ENCODE assay signal across 8 cellular contexts in genomic region chr19:49876422-49877019, GRCh38. TPM values are rescaled to one million over a fixed set of nuclear protein-coding genes. Genes with fewer than 3 reads are reported as not detected.
DNase-seq lines count a peak whose midpoint lies in the region; ATAC-seq and TF ChIP-seq lines count a peak whose summit lies in the region.

No MANE protein-coding gene starts in this region.

- peak; percentile 48 for ATAC-seq in GM19397 (IDR thresholded peaks at IDR 0.05; ENCODE audit: unreplicated experiment)
- peak; percentile 24 for ATAC-seq in HG03558 (IDR thresholded peaks at IDR 0.05; ENCODE audit: extremely low read depth, unreplicated experiment)
- ATAC-seq in lung (ENCODE audit: insufficient read depth, low FRiP score): peak; percentile 71

- peaks cover 0 to 14% of the 10 kb centered on the region in 2 donors for H3K4me1 ChIP-seq in lung (ENCODE audit: control insufficient read depth in 2 of 2, insufficient read depth in 2 of 2, low read length in 2 of 2)

- no peaks in the 10 kb centered on the region for H3K9me3 ChIP-seq in lung (ENCODE audit: control insufficient read depth in 2 of 2, insufficient read depth in 1 of 2, low read length in 1 of 2)

- intact Hi-C loops in CD14-positive monocyte (cut with micrococcal nuclease): loop anchor here (2.0 to 5.0 kb wide), 5 partner anchors 52 to 236 kb away; partner anchors contain the start of genes ATF5 (in 1 of the 2), FUZ (in 1 of the 2), NUP62 (in 1 of the 2) and PRMT1 (in 1 of the 2)

- H3K27ac ChIP-seq in lung (ENCODE audit: low read depth in 1 of 2, low read length in 1 of 2): peak overlapping the region; percentile 97 to 98

- H3K4me3 Mint-ChIP-seq in CD14-positive monocyte: no peak overlapping the region

- no peaks in the 10 kb centered on the region for H3K27me3 ChIP-seq in lung (ENCODE audit: control insufficient read depth, insufficient read depth)

- WGBS in lung, 2 donors: 0 to 1% methylated on average over 42 to 46 of the region's 46 CpGs

- peaks cover 28% of the 10 kb centered on the region for H3K4me1 Mint-ChIP-seq in CD14-positive monocyte

- H3K36me3 Mint-ChIP-seq in CD14-positive monocyte: peaks cover 38 to 50% of the 10 kb centered on the region in 2 donors

- DNase-seq in CD14-positive monocyte (ENCODE audit: low spot score): peak; percentile 98
- peak; percentile 97 for DNase-seq in NCI-H774 (lab: John Stamatoyannopoulos, UW)
- peak; percentile 98 for DNase-seq in activated CD4-positive, alpha-beta T cell treated with anti-CD3 and anti-CD28 coated beads, Interleukin-2, amount 50 U/mL, for 48 hours
- DNase-seq in ecto neural progenitor cell (ENCODE audit: low spot score): peak; percentile 98
- DNase-seq in lung (ENCODE audit: low spot score): peak; percentile 97
- peak; percentile 93 to 96 (median 95) for DNase-seq in stimulated activated CD4-positive, alpha-beta T cell treated with anti-CD3 and anti-CD28 coated beads, TNF-alpha, amount 100 ng/mL, for 4 hours (ENCODE audit: low read depth in 3 of 3)

- H3K27ac Mint-ChIP-seq in CD14-positive monocyte: no peak overlapping the region

- peaks cover 4 to 23% of the 10 kb centered on the region in 2 donors for H3K36me3 ChIP-seq in lung (ENCODE audit: control insufficient read depth in 2 of 2, insufficient read depth in 2 of 2, low read length in 2 of 2)

- TF ChIP-seq CTCF in CD14-positive monocyte (IDR thresholded peaks at IDR 0.05) (no peak), lung (IDR thresholded peaks at IDR 0.05; ENCODE audit: control extremely low read depth, extremely low read depth) (no peak)

- peaks cover 0 to 3% (median 0%) of the 10 kb centered on the region in 7 donors for H3K9me3 Mint-ChIP-seq in CD14-positive monocyte

- no peaks in the 10 kb centered on the region for H3K27me3 Mint-ChIP-seq in CD14-positive monocyte (ENCODE audit: low read depth in 3 of 3)

- H3K4me3 ChIP-seq in lung: peak overlapping the region; percentile 70

RNA-seq across cellular contexts. Expression of gene AKT1S1, which starts 0.6 kb away (rescaled TPM):
- polyA plus RNA-seq in CD14-positive monocyte (1 to 10 TPM; 5.4 to 6.6 TPM), lung (10 to 100 TPM; 32.2 to 46.4 TPM)
- 10 to 100 TPM in 1 of 2 donors, 1 to 10 TPM in 1; 6.7 to 39.5 TPM for total RNA-seq in lung

RNA-seq across cellular contexts. Expression of gene TBC1D17, which starts 1.0 kb away (rescaled TPM):
- polyA plus RNA-seq in CD14-positive monocyte (1 to 10 TPM; 3.1 to 4.5 TPM), lung (10 to 100 TPM; 27.6 to 37.1 TPM)
- total RNA-seq in lung: 10 to 100 TPM; 23.3 to 52.9 TPM

RNA-seq across cellular contexts. Expression of gene PNKP, which starts 9.1 kb away (rescaled TPM):
- polyA plus RNA-seq in CD14-positive monocyte (10 to 100 TPM; 23.0 to 30.2 TPM), lung (10 to 100 TPM; 53.3 to 75.1 TPM)
- 100 to 1,000 TPM in 1 of 2 donors, 10 to 100 TPM in 1; 44.7 to 120 TPM for total RNA-seq in lung

RNA-seq across cellular contexts. Expression of gene IL4I1, which starts 20.2 kb away (rescaled TPM):
- polyA plus RNA-seq in CD14-positive monocyte (1 to 10 TPM; 7.0 to 7.6 TPM), lung (10 to 100 TPM in 1 of 2 donors, 1 to 10 TPM in 1; 3.8 to 21.2 TPM)
- 1 to 10 TPM; 3.6 to 3.7 TPM for total RNA-seq in lung

RNA-seq across cellular contexts. Expression of gene PTOV1, which starts 25.6 kb away (rescaled TPM):
- polyA plus RNA-seq in CD14-positive monocyte: 10 to 100 TPM; 18.3 to 31.2 TPM
- total RNA-seq in lung: 100 to 1,000 TPM in 1 of 2 donors, 10 to 100 TPM in 1; 77.4 to 115 TPM
- polyA plus RNA-seq in lung: 100 to 1,000 TPM in 1 of 2 donors, 10 to 100 TPM in 1; 62.9 to 101 TPM

Comparison
In these comparisons a context has a peak if more than half of its experiments do, and no peak if none do; other contexts are left out.
1. Peak in every context shown above with its lines: DNase-seq, ATAC-seq, H3K4me3 ChIP-seq and H3K27ac ChIP-seq.
2. RNA of gene AKT1S1, which starts 0.6 kb away (polyA plus RNA-seq): 32.2 to 46.4 TPM in lung; 5.4 to 6.6 TPM in CD14-positive monocyte; every median in the first group is over 4 times any median in the second.
3. RNA of gene TBC1D17, which starts 1.0 kb away (polyA plus RNA-seq): 27.6 to 37.1 TPM in lung; 3.1 to 4.5 TPM in CD14-positive monocyte; every median in the first group is over 4 times any median in the second.